10 cellular contexts compared by ENCODE assay signal in genomic region chr5:32712463-32713395, GRCh38. TPM values are rescaled to one million over a fixed set of nuclear protein-coding genes. Genes with fewer than 3 reads are reported as not detected.
DNase-seq lines count a peak whose midpoint lies in the region; ATAC-seq and TF ChIP-seq lines count a peak whose summit lies in the region.
"Had no signal": no experiment of that assay in that cellular context is flagged by ENCODE, and none has a peak within 500 bp of the region (broad histone marks: within the 10 kb centered on the region; RNA-seq: fewer than 3 reads in every experiment).

No MANE protein-coding gene starts in this region.

- DNase-seq in T-helper 1 cell (no peak), adipocyte (ENCODE audit: low read depth) (peak; percentile 73), kidney epithelial cell (ENCODE audit: low read depth) (no peak), NCI-H187 treated with DMSO at 0.1 percent for 48 hours (lab: John Stamatoyannopoulos, UW) (no peak), NCI-H1048 (lab: John Stamatoyannopoulos, UW) (no peak)
- no peak for DNase-seq in stimulated activated naive CD8-positive, alpha-beta T cell treated with anti-CD3 and anti-CD28 coated beads, Interleukin-15, amount 100 ng/mL, for 72 hours
- DNase-seq in activated T-helper 2 cell treated with anti-CD3 and anti-CD28 coated beads, Interferon-gamma antibody, Interleukin-2, Interleukin-4, amounts not matched to agents 10 μg/mL and 5 μg/mL and 100 μg/mL, durations not matched to agents 14 hours and 24 hours and 36 hours (ENCODE audit: low spot score): no peak
- DNase-seq: NCI-H510A treated with DMSO at 0.1 percent for 48 hours had no signal

- H3K4me1 ChIP-seq in adipocyte (ENCODE audit: control insufficient read depth, insufficient read depth, low read length): peaks cover 18% of the 10 kb centered on the region
- H3K4me1 ChIP-seq: BLaER1 had no signal

- H3K27me3 ChIP-seq in adipocyte (replicated peaks; ENCODE audit: control insufficient read depth, insufficient read depth, low read length): no peaks in the 10 kb centered on the region
- peaks cover 42% of the 10 kb centered on the region for H3K27me3 ChIP-seq in kidney epithelial cell (ENCODE audit: control insufficient read depth, insufficient read depth, low read length)

- ATAC-seq in stimulated activated naive CD8-positive, alpha-beta T cell treated with anti-CD3 and anti-CD28 coated beads, Interleukin-15, amount 100 ng/mL, for 72 hours: peak; percentile 7

- intact Hi-C loops in activated T-helper 2 cell treated with anti-CD3 and anti-CD28 coated beads, Interferon-gamma antibody, Interleukin-2, Interleukin-4, amounts not matched to agents 10 μg/mL and 5 μg/mL and 100 μg/mL, durations not matched to agents 14 hours and 24 hours and 36 hours (cut with micrococcal nuclease): loop anchor here (5.0 kb wide), 1 partner anchor 1225 kb away; the partner anchor contains the start of gene RXFP3

- peak overlapping the region; percentile 94 for H3K9ac ChIP-seq in adipocyte (ENCODE audit: low read length)
- H3K9ac ChIP-seq: BLaER1 had no signal

- H3K36me3 ChIP-seq in adipocyte (ENCODE audit: control insufficient read depth, insufficient read depth, low read length, severe bottlenecking) (peaks cover 5% of the 10 kb centered on the region), kidney epithelial cell (ENCODE audit: control insufficient read depth, insufficient read depth, low read length) (no peaks in the 10 kb centered on the region)
- H3K36me3 ChIP-seq: BLaER1 had no signal

- no peaks in the 10 kb centered on the region for H3K9me3 Mint-ChIP-seq in T-helper 1 cell treated with Interleukin-12 subunit alpha and Interleukin-12 subunit beta and Interleukin-4 antibody, amounts not matched to agents 30 μg/mL and 1 μg/mL, for 36 hours
- H3K9me3 Mint-ChIP-seq in stimulated activated naive CD8-positive, alpha-beta T cell treated with anti-CD3 and anti-CD28 coated beads, Interleukin-15, amount 100 ng/mL, for 72 hours: no peaks in the 10 kb centered on the region
- no peaks in the 10 kb centered on the region for H3K9me3 Mint-ChIP-seq in activated T-helper 2 cell treated with anti-CD3 and anti-CD28 coated beads, Interferon-gamma antibody, Interleukin-2, Interleukin-4, amounts not matched to agents 10 μg/mL and 5 μg/mL and 100 μg/mL, durations not matched to agents 14 hours and 24 hours and 36 hours

- H3K4me3 ChIP-seq in adipocyte (ENCODE audit: low read length): peak overlapping the region; percentile 90
- no peak overlapping the region for H3K4me3 ChIP-seq in kidney epithelial cell (ENCODE audit: low read depth, low read length)
- H3K4me3 ChIP-seq: BLaER1 had no signal

- no peaks in the 10 kb centered on the region for H3K9me3 ChIP-seq in adipocyte (ENCODE audit: control insufficient read depth, low read length)

- H3K4me3 Mint-ChIP-seq in T-helper 1 cell treated with Interleukin-12 subunit alpha and Interleukin-12 subunit beta and Interleukin-4 antibody, amounts not matched to agents 30 μg/mL and 1 μg/mL, for 36 hours: peak overlapping the region; percentile 31
- peak overlapping the region; percentile 59 to 61 for H3K4me3 Mint-ChIP-seq in stimulated activated naive CD8-positive, alpha-beta T cell treated with anti-CD3 and anti-CD28 coated beads, Interleukin-15, amount 100 ng/mL, for 72 hours
- no peak overlapping the region for H3K4me3 Mint-ChIP-seq in activated T-helper 2 cell treated with anti-CD3 and anti-CD28 coated beads, Interferon-gamma antibody, Interleukin-2, Interleukin-4, amounts not matched to agents 10 μg/mL and 5 μg/mL and 100 μg/mL, durations not matched to agents 14 hours and 24 hours and 36 hours (ENCODE audit: low read depth)

- H3K4me1 Mint-ChIP-seq in T-helper 1 cell treated with Interleukin-12 subunit alpha and Interleukin-12 subunit beta and Interleukin-4 antibody, amounts not matched to agents 30 μg/mL and 1 μg/mL, for 36 hours (ENCODE audit: low read depth): peaks cover 18% of the 10 kb centered on the region
- H3K4me1 Mint-ChIP-seq in stimulated activated naive CD8-positive, alpha-beta T cell treated with anti-CD3 and anti-CD28 coated beads, Interleukin-15, amount 100 ng/mL, for 72 hours: peaks cover 48% of the 10 kb centered on the region
- H3K4me1 Mint-ChIP-seq in activated T-helper 2 cell treated with anti-CD3 and anti-CD28 coated beads, Interferon-gamma antibody, Interleukin-2, Interleukin-4, amounts not matched to agents 10 μg/mL and 5 μg/mL and 100 μg/mL, durations not matched to agents 14 hours and 24 hours and 36 hours (ENCODE audit: low read depth): peaks cover 19% of the 10 kb centered on the region

- TF ChIP-seq CTCF in kidney epithelial cell (IDR thresholded peaks at IDR 0.05; ENCODE audit: insufficient read depth, low read length, poor library complexity, severe bottlenecking): peak; percentile 31

- peaks cover 4% of the 10 kb centered on the region for H3K36me3 Mint-ChIP-seq in T-helper 1 cell treated with Interleukin-12 subunit alpha and Interleukin-12 subunit beta and Interleukin-4 antibody, amounts not matched to agents 30 μg/mL and 1 μg/mL, for 36 hours (ENCODE audit: low read depth)
- no peaks in the 10 kb centered on the region for H3K36me3 Mint-ChIP-seq in activated T-helper 2 cell treated with anti-CD3 and anti-CD28 coated beads, Interferon-gamma antibody, Interleukin-2, Interleukin-4, amounts not matched to agents 10 μg/mL and 5 μg/mL and 100 μg/mL, durations not matched to agents 14 hours and 24 hours and 36 hours (ENCODE audit: low read depth)

- H3K27ac Mint-ChIP-seq in T-helper 1 cell treated with Interleukin-12 subunit alpha and Interleukin-12 subunit beta and Interleukin-4 antibody, amounts not matched to agents 30 μg/mL and 1 μg/mL, for 36 hours: peak overlapping the region; percentile 84
- H3K27ac Mint-ChIP-seq in stimulated activated naive CD8-positive, alpha-beta T cell treated with anti-CD3 and anti-CD28 coated beads, Interleukin-15, amount 100 ng/mL, for 72 hours: peak overlapping the region; percentile 56 to 63
- no peak overlapping the region for H3K27ac Mint-ChIP-seq in activated T-helper 2 cell treated with anti-CD3 and anti-CD28 coated beads, Interferon-gamma antibody, Interleukin-2, Interleukin-4, amounts not matched to agents 10 μg/mL and 5 μg/mL and 100 μg/mL, durations not matched to agents 14 hours and 24 hours and 36 hours

- H3K27me3 Mint-ChIP-seq in T-helper 1 cell treated with Interleukin-12 subunit alpha and Interleukin-12 subunit beta and Interleukin-4 antibody, amounts not matched to agents 30 μg/mL and 1 μg/mL, for 36 hours (ENCODE audit: low read depth): peaks cover 85% of the 10 kb centered on the region
- peaks cover 77% of the 10 kb centered on the region for H3K27me3 Mint-ChIP-seq in stimulated activated naive CD8-positive, alpha-beta T cell treated with anti-CD3 and anti-CD28 coated beads, Interleukin-15, amount 100 ng/mL, for 72 hours
- peaks cover 72% of the 10 kb centered on the region for H3K27me3 Mint-ChIP-seq in activated T-helper 2 cell treated with anti-CD3 and anti-CD28 coated beads, Interferon-gamma antibody, Interleukin-2, Interleukin-4, amounts not matched to agents 10 μg/mL and 5 μg/mL and 100 μg/mL, durations not matched to agents 14 hours and 24 hours and 36 hours (ENCODE audit: low read depth)

RNA-seq across cellular contexts. Expression of gene NPR3, which starts 1.6 kb away (rescaled TPM):
- total RNA-seq in kidney epithelial cell: 0.07 and 0.13 TPM in 2 replicates
- total RNA-seq in activated T-helper 2 cell treated with anti-CD3 and anti-CD28 coated beads, Interferon-gamma antibody, Interleukin-2, Interleukin-4, amounts not matched to agents 10 μg/mL and 5 μg/mL and 100 μg/mL, durations not matched to agents 14 hours and 24 hours and 36 hours: 0.02 TPM in 1 of 2 replicates, not detected in the other
